21 cellular contexts compared by ENCODE assay signal in the genomic region with DNA sequence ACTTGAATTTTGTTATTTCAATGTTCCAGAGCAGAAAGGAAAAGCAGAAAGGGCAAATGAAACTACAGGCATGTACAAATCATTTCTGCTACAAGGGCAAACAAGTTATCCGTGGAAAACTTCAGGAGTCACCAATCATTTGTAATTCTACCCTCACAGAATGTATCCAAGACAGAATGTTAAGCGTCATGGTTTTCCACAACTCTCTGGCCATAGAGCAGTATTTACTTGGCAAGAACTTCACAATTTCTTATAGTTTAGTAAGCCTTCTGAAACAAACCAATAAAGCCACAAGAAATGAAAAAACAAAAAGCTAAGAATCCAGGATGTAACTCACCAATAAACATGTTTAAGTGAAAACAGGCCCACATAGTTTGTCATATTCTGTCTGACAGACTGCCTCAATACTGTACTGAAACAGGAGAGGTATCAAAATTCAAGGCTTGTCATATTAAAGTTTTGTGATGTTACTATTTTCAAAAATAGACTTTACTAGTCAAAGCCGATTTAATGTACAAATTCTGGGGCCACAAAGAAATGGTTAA.
DNase-seq lines count a peak whose midpoint lies in the region; ATAC-seq and TF ChIP-seq lines count a peak whose summit lies in the region.
"Had no signal": no experiment of that assay in that cellular context is flagged by ENCODE, and none has a peak within 500 bp of the region (broad histone marks: within the 10 kb centered on the region; RNA-seq: fewer than 3 reads in every experiment).

No MANE protein-coding gene starts in this region.

- H3F3A ChIP-seq in PC-3 (ENCODE audit: low read length, unreplicated experiment): no peaks in the 10 kb centered on the region

- H2AFZ ChIP-seq in PC-3 (ENCODE audit: low read length) (no peak overlapping the region), osteoblast (ENCODE audit: low read length) (no peak overlapping the region)

- no peaks in the 10 kb centered on the region for H3K9me2 ChIP-seq in PC-3 (replicated peaks; ENCODE audit: low read length)

- peaks cover 22 to 54% (median 35%) of the 10 kb centered on the region in 3 donors for H3K36me3 Mint-ChIP-seq in immature natural killer cell

- H3K79me2 ChIP-seq in PC-3 (ENCODE audit: low read length) (no peaks in the 10 kb centered on the region), osteoblast (ENCODE audit: insufficient read depth, low read length) (no peaks in the 10 kb centered on the region)

- peaks cover 19% of the 10 kb centered on the region for H3K4me1 ChIP-seq in PC-3 (ENCODE audit: insufficient read depth, low read length)
- peaks cover 14% of the 10 kb centered on the region for H3K4me1 ChIP-seq in osteoblast (ENCODE audit: insufficient read depth, low read length)
- H3K4me1 ChIP-seq: tibial nerve had no signal

- H3K27me3 ChIP-seq in PC-3 (ENCODE audit: low read length): no peaks in the 10 kb centered on the region
- no peaks in the 10 kb centered on the region for H3K27me3 ChIP-seq in osteoblast (ENCODE audit: insufficient read depth, low read length)
- H3K27me3 ChIP-seq: tibial nerve had no signal

- no peak for TF ChIP-seq CTCF in PC-3 (conservative IDR thresholded peaks at IDR 0.05; ENCODE audit: low read depth, low read length)
- no peak for TF ChIP-seq CTCF in fibroblast of mammary gland (conservative IDR thresholded peaks at IDR 0.05; ENCODE audit: control insufficient read depth, insufficient read depth, low read depth, low read length)
- no peak for TF ChIP-seq CTCF in osteoblast (IDR thresholded peaks at IDR 0.05; ENCODE audit: extremely low read depth, low read depth, low read length)

- CTCF ChIA-PET in PC-3 (lab: Charles Lee): no interaction called here

- H3K27me3 Mint-ChIP-seq in immature natural killer cell (ENCODE audit: low read depth in 3 of 3): no peaks in the 10 kb centered on the region
- H3K27me3 Mint-ChIP-seq: activated naive CD4-positive, alpha-beta T cell treated with anti-CD3 and anti-CD28 coated beads, Interleukin-2, amount 50 U/mL, for 24 hours had no signal

- no peak overlapping the region for H3K4me2 ChIP-seq in PC-3 (ENCODE audit: low read length)
- peak overlapping the region; percentile 18 for H3K4me2 ChIP-seq in osteoblast (ENCODE audit: insufficient read depth, low read length)
- H3K4me2 ChIP-seq: KMS-11 had no signal

- H3K4me3 Mint-ChIP-seq in immature natural killer cell: no peak overlapping the region
- H3K4me3 Mint-ChIP-seq: activated naive CD4-positive, alpha-beta T cell treated with anti-CD3 and anti-CD28 coated beads, Interleukin-2, amount 50 U/mL, for 24 hours had no signal

- 0 out of 2 replicates have a peak, but pooled peaks have one; percentile 7 for ATAC-seq in PC-3
- ATAC-seq in GM21528 (IDR thresholded peaks at IDR 0.05; ENCODE audit: low FRiP score, unreplicated experiment): no peak

- no TSS peak for BruUV-seq in PC-3 (replicated peaks; lab: Mats Ljungman, UMichigan)

- peaks cover 6% of the 10 kb centered on the region; the same call in 1 of the 2 replicates for H3K36me3 ChIP-seq in PC-3 (ENCODE audit: low read depth, low read length)
- H3K36me3 ChIP-seq in osteoblast (ENCODE audit: insufficient read depth, low read length): peaks cover 2% of the 10 kb centered on the region

- no peak overlapping the region for H3K9ac ChIP-seq in PC-3 (ENCODE audit: low read length)
- H3K9ac ChIP-seq: KMS-11 had no signal

- intact Hi-C loops in PC-3 (cut with micrococcal nuclease): loop anchor here (5.0 kb wide), 1 partner anchor 35 kb away; no protein-coding TSS in a partner anchor

- H3K4me3 ChIP-seq in PC-3 (ENCODE audit: low read length): no peak overlapping the region
- no peak overlapping the region for H3K4me3 ChIP-seq in fibroblast of mammary gland (ENCODE audit: control insufficient read depth, low read depth, low read length)
- no peak overlapping the region for H3K4me3 ChIP-seq in osteoblast (ENCODE audit: insufficient read depth, low read length)
- H3K4me3 ChIP-seq: skin epidermis, tibial nerve had no signal

- no peak overlapping the region; the same call in 1 of the 2 replicates for H3K27ac ChIP-seq in PC-3 (ENCODE audit: low read length)
- peak overlapping the region; percentile 38 for H3K27ac ChIP-seq in osteoblast (ENCODE audit: low read depth, low read length)
- H3K27ac ChIP-seq: C4-2B, KMS-11, tibial nerve had no signal

- POLR2A ChIA-PET in PC-3 (lab: Charles Lee; ENCODE audit: unreplicated experiment): no interaction called here

- H3K9me3 Mint-ChIP-seq in immature natural killer cell: no peaks in the 10 kb centered on the region
- H3K9me3 Mint-ChIP-seq: activated naive CD4-positive, alpha-beta T cell treated with anti-CD3 and anti-CD28 coated beads, Interleukin-2, amount 50 U/mL, for 24 hours had no signal

- no peaks in the 10 kb centered on the region for H4K20me1 ChIP-seq in PC-3 (ENCODE audit: low read length)
- H4K20me1 ChIP-seq in osteoblast (ENCODE audit: insufficient read depth, low read length): no peaks in the 10 kb centered on the region

- DNase-seq in AG20443 (ENCODE audit: low spot score) (peak; percentile 59), PC-3 (no peak), fibroblast of mammary gland (ENCODE audit: low read depth) (peak; percentile 95), osteoblast (ENCODE audit: insufficient read length, low spot score, missing footprints) (peak; percentile 35), immature natural killer cell (no peak)
- no peak for DNase-seq in effector CD8-positive, alpha-beta T cell (lab: John Stamatoyannopoulos, UW)
- DNase-seq in stimulated activated naive CD4-positive, alpha-beta T cell (lab: John Stamatoyannopoulos, UW): no peak
- DNase-seq: activated CD4-positive, alpha-beta T cell treated with anti-CD3 and anti-CD28 coated beads, Interleukin-2, amount 50 U/mL, for 1 hour; cerebellar nuclear complex; glutamatergic neuron; kidney; midbrain; NCI-H1105 treated with DMSO at 0.1 percent for 48 hours; NCI-H2171; occipital lobe had no signal

- no peaks in the 10 kb centered on the region for H3K9me3 ChIP-seq in PC-3 (ENCODE audit: low read length)
- no peaks in the 10 kb centered on the region for H3K9me3 ChIP-seq in osteoblast (ENCODE audit: low read depth, low read length)
- H3K9me3 ChIP-seq: tibial nerve had no signal

- H3K27ac Mint-ChIP-seq in immature natural killer cell: no peak overlapping the region
- H3K27ac Mint-ChIP-seq: activated naive CD4-positive, alpha-beta T cell treated with anti-CD3 and anti-CD28 coated beads, Interleukin-2, amount 50 U/mL, for 24 hours had no signal

- H3K4me1 Mint-ChIP-seq in immature natural killer cell: no peaks in the 10 kb centered on the region
- H3K4me1 Mint-ChIP-seq: activated naive CD4-positive, alpha-beta T cell treated with anti-CD3 and anti-CD28 coated beads, Interleukin-2, amount 50 U/mL, for 24 hours had no signal

Comparison
In these comparisons a context has a peak if more than half of its experiments do, and no peak if none do; other contexts are left out.
1. DNase-seq: peak in AG20443 (single experiment), fibroblast of mammary gland (single experiment) and osteoblast (single experiment); none in PC-3 (single experiment), immature natural killer cell (0 of 3), effector CD8-positive, alpha-beta T cell (single experiment) and stimulated activated naive CD4-positive, alpha-beta T cell (0 of 6).